In the genomic region with DNA sequence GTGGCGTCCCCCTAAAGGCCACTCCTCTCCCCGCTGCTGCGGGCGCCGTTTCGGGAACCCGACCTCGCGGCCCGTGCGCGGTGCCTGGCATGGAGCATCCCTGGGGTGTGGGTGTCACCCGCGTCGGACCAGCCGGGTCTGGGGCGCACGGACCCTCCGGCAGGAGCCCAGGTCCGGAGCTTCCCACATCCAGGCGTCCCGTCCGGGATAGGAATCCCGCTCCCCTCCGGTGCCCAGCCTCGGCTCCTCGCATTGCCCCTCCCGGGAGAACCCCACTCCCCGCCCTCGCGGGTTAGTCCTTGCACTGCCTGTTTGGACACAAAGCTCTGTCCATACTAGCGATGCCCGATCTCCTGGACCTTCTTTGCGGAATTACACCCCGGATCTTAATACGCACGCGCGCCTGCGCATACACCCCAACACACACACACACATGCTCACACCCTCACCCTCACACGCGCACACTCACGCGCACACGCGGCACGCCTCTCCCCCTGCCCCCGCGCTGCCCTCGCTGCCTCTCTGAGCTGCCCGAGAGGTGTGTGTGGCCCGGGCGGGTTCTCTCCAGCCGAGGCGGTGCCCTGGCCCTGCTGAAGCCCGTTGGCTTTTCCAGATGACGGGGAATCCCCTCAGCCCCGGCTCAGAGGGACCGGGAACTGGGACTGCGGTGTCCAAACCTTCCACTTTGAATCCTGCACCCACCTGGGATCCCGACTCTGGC, we compare ENCODE assay signal across 8 cellular contexts. TPM values are rescaled to one million over a fixed set of nuclear protein-coding genes. Genes with fewer than 3 reads are reported as not detected.
A peak's percentile ranks its signal among the peaks of the same experiment; 100 is the strongest.
DNase-seq lines count a peak whose midpoint lies in the region; ATAC-seq and TF ChIP-seq lines count a peak whose summit lies in the region.

No MANE protein-coding gene starts in this region.

- DNase-seq in DMS153 treated with DMSO at 0.1 percent for 48 hours (lab: John Stamatoyannopoulos, UW; ENCODE audit: unreplicated experiment) (peak; percentile 37), T1000 (lab: John Stamatoyannopoulos, UW) (peak; percentile 55), body of pancreas (peak; percentile 52 to 68 (median 64)), iPS DF 6.9 (ENCODE audit: low read depth, low spot score) (no peak), sciatic nerve (ENCODE audit: low spot score) (peak; percentile 83), NCI-H1694 (lab: John Stamatoyannopoulos, UW) (no peak)

- peaks cover 8% of the 10 kb centered on the region for H3K4me1 ChIP-seq in body of pancreas
- H3K4me1 ChIP-seq in iPS DF 6.9 (ENCODE audit: control insufficient read depth, insufficient read depth, low read length) = no peaks in the 10 kb centered on the region

- H3K27me3 ChIP-seq in body of pancreas (no peaks in the 10 kb centered on the region), iPS DF 6.9 (ENCODE audit: control insufficient read depth, insufficient read depth, low read length) (peaks cover 6% of the 10 kb centered on the region; the same call in 1 of the 2 replicates)

- intact Hi-C loops in body of pancreas (cut with DNase I) (no loop called here), sciatic nerve (cut with DNase I) (no loop called here)

- ATAC-seq in GM21526 (IDR thresholded peaks at IDR 0.05; ENCODE audit: low FRiP score, unreplicated experiment) = peak; percentile 17
- peak; percentile 37 for ATAC-seq in body of pancreas
- ATAC-seq in sciatic nerve = peak; percentile 85

- H3K27ac ChIP-seq in body of pancreas (peak overlapping the region; percentile 63 to 88 (median 82)), iPS DF 6.9 (ENCODE audit: low read length) (no peak overlapping the region)

- H3K27me3 Mint-ChIP-seq in IgD-negative memory B cell = peaks cover 2% of the 10 kb centered on the region

- peak overlapping the region; percentile 28 to 87 for H3K4me3 ChIP-seq in body of pancreas
- peak overlapping the region; percentile 68 for H3K4me3 ChIP-seq in iPS DF 6.9 (ENCODE audit: low read length)

- H3K36me3 ChIP-seq in body of pancreas (replicated peaks in 1 of 2; ENCODE audit: insufficient read depth in 1 of 2, low read depth in 2 of 2) (no peaks in the 10 kb centered on the region), iPS DF 6.9 (ENCODE audit: control insufficient read depth, insufficient read depth, low read length) (no peaks in the 10 kb centered on the region)

- peak overlapping the region; percentile 67 to 88 (median 78) for H3K27ac Mint-ChIP-seq in IgD-negative memory B cell

- H3K4me3 Mint-ChIP-seq in IgD-negative memory B cell = peak overlapping the region; percentile 91 to 98 (median 96)

- H3K9me3 Mint-ChIP-seq in IgD-negative memory B cell = no peaks in the 10 kb centered on the region

- WGBS in body of pancreas, 2 donors = 1% methylated on average over 34 to 60 of the region's 61 CpGs
- no CpG with 5 or more reads among the region's 61 CpGs for WGBS in iPS DF 6.9 (ENCODE audit: insufficient coverage, insufficient read length)

- H3K4me1 Mint-ChIP-seq in IgD-negative memory B cell = peaks cover 5 to 10% (median 8%) of the 10 kb centered on the region in 3 donors

- H3K9me3 ChIP-seq in body of pancreas (no peaks in the 10 kb centered on the region), iPS DF 6.9 (ENCODE audit: control insufficient read depth, insufficient read depth, low read length) (no peaks in the 10 kb centered on the region)

- TF ChIP-seq CTCF in body of pancreas (IDR thresholded peaks at IDR 0.05) = no peak

- peaks cover 3% of the 10 kb centered on the region for H3K36me3 Mint-ChIP-seq in IgD-negative memory B cell

- TF ChIP-seq POLR2A in body of pancreas (IDR thresholded peaks at IDR 0.05) = peak in 2 of 3 donors; percentile 36 to 50

RNA-seq across cellular contexts. Expression of a gene that starts 0.9 kb away (rescaled TPM):
- polyA plus RNA-seq in IgD-negative memory B cell = 8.9 TPM
- 10 to 100 TPM; 19.8 to 34.5 TPM for total RNA-seq in body of pancreas
- 189 TPM for total RNA-seq in sciatic nerve

Comparison
In these comparisons a context has a peak if more than half of its experiments do, and no peak if none do; other contexts are left out.
1. DNase-seq: peak in DMS153 treated with DMSO at 0.1 percent for 48 hours (single experiment), T1000 (single experiment), body of pancreas (4 of 4) and sciatic nerve (single experiment); none in iPS DF 6.9 (single experiment) and NCI-H1694 (single experiment).
2. ATAC-seq: peak in every context shown above with its lines; median percentile 85 in sciatic nerve; 37 in body of pancreas; 17 in GM21526.